9 cellular contexts compared by ENCODE assay signal in the genomic region with DNA sequence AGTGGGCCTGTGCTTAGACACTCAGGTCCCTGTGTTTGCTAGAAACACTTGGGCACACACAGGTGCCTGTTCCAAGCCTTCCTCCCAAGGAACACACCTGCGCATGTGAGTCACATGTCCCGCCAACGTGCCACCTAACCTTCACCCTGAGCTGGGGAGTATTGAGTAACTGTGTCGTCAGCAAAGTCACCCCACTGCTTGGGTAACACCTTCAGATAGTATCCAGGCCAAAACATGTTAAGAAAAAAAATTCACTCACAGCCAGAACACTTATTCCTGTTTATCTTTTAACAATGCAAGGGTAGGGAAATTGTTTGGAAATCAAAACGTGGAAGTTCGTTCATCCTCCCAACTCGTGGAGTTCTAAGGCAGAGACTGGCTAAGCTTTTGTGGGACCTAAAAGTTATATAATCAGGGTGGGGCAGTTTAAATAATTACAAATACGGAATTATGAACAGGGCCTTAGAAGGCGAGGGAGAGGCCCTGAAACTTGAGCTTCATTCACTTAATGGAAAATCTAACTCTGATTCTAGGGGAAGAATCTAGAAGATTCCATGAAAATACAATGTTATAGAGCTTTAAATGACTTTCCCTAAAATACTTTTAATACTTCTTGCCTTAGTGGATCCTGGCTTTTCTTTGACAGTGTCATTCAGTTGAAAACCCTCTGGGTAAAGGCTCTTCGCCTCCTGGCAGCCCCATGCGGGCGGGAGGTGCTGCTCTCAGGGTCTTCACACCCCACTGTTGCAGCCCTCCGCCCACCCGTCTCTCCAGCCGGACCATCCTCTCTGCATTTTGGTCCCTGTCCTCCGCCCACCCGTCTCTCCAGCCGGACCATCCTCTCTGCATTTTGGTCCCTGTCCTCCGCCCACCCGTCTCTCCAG. TPM values are rescaled to one million over a fixed set of nuclear protein-coding genes. Genes with fewer than 3 reads are reported as not detected.
A peak's percentile ranks its signal among the peaks of the same experiment; 100 is the strongest.
DNase-seq lines count a peak whose midpoint lies in the region; ATAC-seq lines count a peak whose summit lies in the region.
"Had no signal": no experiment of that assay in that cellular context is flagged by ENCODE, and none has a peak within 500 bp of the region (broad histone marks: within the 10 kb centered on the region; RNA-seq: fewer than 3 reads in every experiment).

No MANE protein-coding gene starts in this region.

- intact Hi-C loops in left colon (cut with DNase I, micrococcal nuclease), result no loop called here

- peak; percentile 65 for DNase-seq in DMS53 (lab: John Stamatoyannopoulos, UW)
- DNase-seq in DMS53 treated with DMSO at 0.1 percent for 48 hours (lab: John Stamatoyannopoulos, UW; ENCODE audit: unreplicated experiment), result no peak
- peak; percentile 80 to 91 for DNase-seq in left colon
- peak; percentile 30 for DNase-seq in stimulated activated CD8-positive, alpha-beta memory T cell treated with anti-CD3 and anti-CD28 coated beads, Interleukin-12 subunit alpha, Interleukin-12 subunit beta, amount 100 ng/mL, for 4 hours (ENCODE audit: low read depth)
- no peak for DNase-seq in HuH-7 (ENCODE audit: low spot score)
- DNase-seq in SW 1271 (lab: John Stamatoyannopoulos, UW), result no peak

- H3K27ac ChIP-seq in angular gyrus (ENCODE audit: low read depth, low read length), result peak overlapping the region; percentile 98
- H3K27ac ChIP-seq: 22Rv1 had no signal

- ATAC-seq in left colon, result peak; percentile 49
- no peak for ATAC-seq in HG03460 (IDR thresholded peaks at IDR 0.05; ENCODE audit: unreplicated experiment)

RNA-seq across cellular contexts. Expression of a gene that starts 30.3 kb away (rescaled TPM):
- 100 to 1,000 TPM; 100 to 111 TPM for total RNA-seq in left colon

RNA-seq across cellular contexts. Expression of a gene that starts 31.5 kb away (rescaled TPM):
- total RNA-seq in left colon, result 1 to 10 TPM; 4.5 to 9.4 TPM

Comparison
In these comparisons a context has a peak if more than half of its experiments do, and no peak if none do; other contexts are left out.
1. DNase-seq: peak in DMS53 (single experiment), left colon (2 of 2) and stimulated activated CD8-positive, alpha-beta memory T cell treated with anti-CD3 and anti-CD28 coated beads, Interleukin-12 subunit alpha, Interleukin-12 subunit beta, amount 100 ng/mL, for 4 hours (single experiment); none in DMS53 treated with DMSO at 0.1 percent for 48 hours (single experiment), HuH-7 (single experiment) and SW 1271 (0 of 2).